ENCODE assay signal across 9 cellular contexts in genomic region chr21:38505654-38506523, GRCh38. TPM values are rescaled to one million over a fixed set of nuclear protein-coding genes. Genes with fewer than 3 reads are reported as not detected.
DNase-seq lines count a peak whose midpoint lies in the region; ATAC-seq and TF ChIP-seq lines count a peak whose summit lies in the region.
"Had no signal": no experiment of that assay in that cellular context is flagged by ENCODE, and none has a peak within 500 bp of the region (broad histone marks: within the 10 kb centered on the region; RNA-seq: fewer than 3 reads in every experiment).

No MANE protein-coding gene starts in this region.

- peak; percentile 20 to 36 for DNase-seq in activated T-cell treated with anti-CD3 and anti-CD28 coated beads, Interleukin-2, amount 50 U/mL, for 72 hours
- no peak for DNase-seq in activated T-cell treated with anti-CD3 and anti-CD28 coated beads, Interleukin-2, amount 50 U/mL, for 1 hour
- DNase-seq in NCI-H1105 (lab: John Stamatoyannopoulos, UW) (peak; percentile 53), SK-MEL-5 (ENCODE audit: low read depth, low spot score) (peak; percentile 71), erythroblast (lab: John Stamatoyannopoulos, UW) (peak; percentile 49 to 52), UCSD-AML1 (lab: John Stamatoyannopoulos, UW; ENCODE audit: unreplicated experiment) (no peak)

- H3K9me3 Mint-ChIP-seq in activated T-cell treated with anti-CD3 and anti-CD28 coated beads, Interleukin-2, amount 50 U/mL, for 72 hours: no peaks in the 10 kb centered on the region
- H3K9me3 Mint-ChIP-seq in nephron: no peaks in the 10 kb centered on the region
- H3K9me3 Mint-ChIP-seq: central memory CD8-positive, alpha-beta T cell had no signal

- H3K4me3 Mint-ChIP-seq in activated T-cell treated with anti-CD3 and anti-CD28 coated beads, Interleukin-2, amount 50 U/mL, for 72 hours: no peak overlapping the region
- H3K4me3 Mint-ChIP-seq in nephron: no peak overlapping the region
- H3K4me3 Mint-ChIP-seq: central memory CD8-positive, alpha-beta T cell had no signal

- H3K36me3 Mint-ChIP-seq in activated T-cell treated with anti-CD3 and anti-CD28 coated beads, Interleukin-2, amount 50 U/mL, for 72 hours (ENCODE audit: insufficient read depth in 2 of 2): no peaks in the 10 kb centered on the region
- H3K36me3 Mint-ChIP-seq in nephron (ENCODE audit: low read depth): no peaks in the 10 kb centered on the region

- peak; percentile 69 to 80 for ATAC-seq in activated T-cell treated with anti-CD3 and anti-CD28 coated beads, Interleukin-2, amount 50 U/mL, for 72 hours (replicated peaks in 1 of 2)
- ATAC-seq in GM18868 (IDR thresholded peaks at IDR 0.05; ENCODE audit: unreplicated experiment): no peak

- peak; percentile 63 to 76 (median 67) for TF ChIP-seq CTCF in nephron (IDR thresholded peaks at IDR 0.05; ENCODE audit: unreplicated experiment in 3 of 3)

- TF ChIP-seq POLR2A in erythroblast (IDR thresholded peaks at IDR 0.05; ENCODE audit: low read length): no peak

- in situ Hi-C loops in SK-MEL-5 (cut with HindIII; ENCODE audit: low pct_unique_long_range_greater_than_20kb, low sequenced_read_pairs): no loop called here

- peaks cover 21% of the 10 kb centered on the region for H3K27me3 Mint-ChIP-seq in activated T-cell treated with anti-CD3 and anti-CD28 coated beads, Interleukin-2, amount 50 U/mL, for 72 hours (ENCODE audit: low read depth)
- H3K27me3 Mint-ChIP-seq in nephron (ENCODE audit: low read depth): peaks cover 6% of the 10 kb centered on the region

- peaks cover 5% of the 10 kb centered on the region for H3K4me1 Mint-ChIP-seq in activated T-cell treated with anti-CD3 and anti-CD28 coated beads, Interleukin-2, amount 50 U/mL, for 72 hours (ENCODE audit: low read depth)
- peaks cover 25% of the 10 kb centered on the region for H3K4me1 Mint-ChIP-seq in nephron
- H3K4me1 Mint-ChIP-seq: central memory CD8-positive, alpha-beta T cell had no signal

- H3K27ac Mint-ChIP-seq in activated T-cell treated with anti-CD3 and anti-CD28 coated beads, Interleukin-2, amount 50 U/mL, for 72 hours: no peak overlapping the region
- H3K27ac Mint-ChIP-seq in nephron: no peak overlapping the region

RNA-seq across cellular contexts. Expression of gene ERG, which starts 7.6 kb away (rescaled TPM):
- total RNA-seq in activated T-cell treated with anti-CD3 and anti-CD28 coated beads, Interleukin-2, amount 50 U/mL, for 72 hours: under 1 TPM in 1 of 2 donors, not detected in 1; 0.07 TPM
- not detected in 2 replicates for total RNA-seq in SK-MEL-5 (2014; rRNA removed; shearing (Covaris generic))
- polyA plus RNA-seq in SK-MEL-5 (2015; cell fraction: cytosol; rRNA removed): not detected in 2 replicates
- polyA plus RNA-seq in SK-MEL-5 (2015; cell fraction: nucleus; rRNA removed): not detected in 2 replicates

Comparison
In these comparisons a context has a peak if more than half of its experiments do, and no peak if none do; other contexts are left out.
1. DNase-seq: peak in activated T-cell treated with anti-CD3 and anti-CD28 coated beads, Interleukin-2, amount 50 U/mL, for 72 hours (2 of 2), NCI-H1105 (single experiment), SK-MEL-5 (single experiment) and erythroblast (2 of 2); none in activated T-cell treated with anti-CD3 and anti-CD28 coated beads, Interleukin-2, amount 50 U/mL, for 1 hour (single experiment) and UCSD-AML1 (single experiment).